In genomic region chr14:70713096-70713875, GRCh38 we compare ENCODE assay signal across 12 cellular contexts.
DNase-seq lines count a peak whose midpoint lies in the region; ATAC-seq and TF ChIP-seq lines count a peak whose summit lies in the region.
"Had no signal": no experiment of that assay in that cellular context is flagged by ENCODE, and none has a peak within 500 bp of the region (broad histone marks: within the 10 kb centered on the region; RNA-seq: fewer than 3 reads in every experiment).

No MANE protein-coding gene starts in this region.

- peaks cover 7% of the 10 kb centered on the region for H3K4me1 Mint-ChIP-seq in activated CD4-positive, alpha-beta T cell treated with anti-CD3 and anti-CD28 coated beads, Interleukin-2, amount 10 ng/mL, durations not matched to agents 7 days and 5 days
- H3K4me1 Mint-ChIP-seq in natural killer cell: peaks cover 0 to 5% of the 10 kb centered on the region in 2 donors
- H3K4me1 Mint-ChIP-seq: central memory CD8-positive, alpha-beta T cell had no signal

- no peak overlapping the region for H3K4me3 Mint-ChIP-seq in activated CD4-positive, alpha-beta T cell treated with anti-CD3 and anti-CD28 coated beads, Interleukin-2, amount 10 ng/mL, durations not matched to agents 7 days and 5 days
- H3K4me3 Mint-ChIP-seq in natural killer cell: no peak overlapping the region
- H3K4me3 Mint-ChIP-seq: activated naive CD8-positive, alpha-beta T cell treated with anti-CD3 and anti-CD28 coated beads, Interleukin-2, amount 50 U/mL, for 24 hours; central memory CD8-positive, alpha-beta T cell had no signal

- ATAC-seq in thoracic aorta (ENCODE audit: insufficient number of reproducible peaks, low FRiP score, low read depth) (peak; percentile 42), natural killer cell (no peak)
- ATAC-seq: Panc1 had no signal

- H3K9ac ChIP-seq in HUES64 (ENCODE audit: low read depth, low read length): no peak overlapping the region
- peak overlapping the region; percentile 2; the same call in 1 of the 2 replicates for H3K9ac ChIP-seq in iPS-20b (ENCODE audit: low read depth, low read length)
- H3K9ac ChIP-seq: BLaER1 treated with 17β-estradiol and CSF1 and Interleukin-3, amounts not matched to agents 10 nM and 100 nM had no signal

- H3K9me3 ChIP-seq in HUES64 (ENCODE audit: insufficient read depth, low read depth, low read length) (no peaks in the 10 kb centered on the region), iPS-20b (ENCODE audit: insufficient read depth, low read depth, low read length) (no peaks in the 10 kb centered on the region), thoracic aorta (no peaks in the 10 kb centered on the region)
- H3K9me3 ChIP-seq: BLaER1 treated with 17β-estradiol and CSF1 and Interleukin-3, amounts not matched to agents 10 nM and 100 nM; right lobe of liver had no signal

- H3K27ac Mint-ChIP-seq in activated CD4-positive, alpha-beta T cell treated with anti-CD3 and anti-CD28 coated beads, Interleukin-2, amount 10 ng/mL, durations not matched to agents 7 days and 5 days: no peak overlapping the region
- no peak overlapping the region for H3K27ac Mint-ChIP-seq in natural killer cell
- H3K27ac Mint-ChIP-seq: activated naive CD8-positive, alpha-beta T cell treated with anti-CD3 and anti-CD28 coated beads, Interleukin-2, amount 50 U/mL, for 24 hours had no signal

- H3K36me3 Mint-ChIP-seq in activated CD4-positive, alpha-beta T cell treated with anti-CD3 and anti-CD28 coated beads, Interleukin-2, amount 10 ng/mL, durations not matched to agents 7 days and 5 days (ENCODE audit: low read depth): no peaks in the 10 kb centered on the region
- no peaks in the 10 kb centered on the region for H3K36me3 Mint-ChIP-seq in natural killer cell

- peaks cover 35% of the 10 kb centered on the region for H3K4me1 ChIP-seq in HUES64 (ENCODE audit: insufficient read depth, low read length)
- H3K4me1 ChIP-seq in iPS-20b (ENCODE audit: insufficient read depth, low read length): peaks cover 26% of the 10 kb centered on the region; the same call in 1 of the 2 replicates
- H3K4me1 ChIP-seq in thoracic aorta (ENCODE audit: control insufficient read depth in 1 of 2, low read depth in 2 of 2): peaks cover 10 to 21% of the 10 kb centered on the region in 2 donors

- intact Hi-C loops in natural killer cell (cut with micrococcal nuclease): loop anchor here (1.0 kb wide), 1 partner anchor 91 kb away; no protein-coding TSS in a partner anchor

- H3K27ac ChIP-seq in HUES64 (ENCODE audit: low read depth, low read length) (peak overlapping the region; percentile 27; the same call in 1 of the 2 replicates), iPS-20b (ENCODE audit: low read length) (peak overlapping the region; percentile 1), thoracic aorta (peak overlapping the region; percentile 68 to 72), RWPE1 (no peak overlapping the region)
- H3K27ac ChIP-seq: BLaER1 treated with 17β-estradiol and CSF1 and Interleukin-3, amounts not matched to agents 10 nM and 100 nM; right lobe of liver had no signal

- CTCF ChIA-PET in activated CD4-positive, alpha-beta T cell treated with anti-CD3 and anti-CD28 coated beads, Interleukin-2, amount 10 ng/mL, durations not matched to agents 7 days and 5 days (lab: Charles Lee): interaction anchor here (0.8 to 1.0 kb wide), 3 partner anchors 11 to 405 kb away, joined by 3 read pairs; no protein-coding TSS in a partner anchor
- CTCF ChIA-PET in RWPE1 (lab: Yijun Ruan, JAX): interaction anchor here (0.5 to 0.6 kb wide), 3 partner anchors 13 to 122 kb away, joined by 3 to 4 read pairs (median 3); no protein-coding TSS in a partner anchor

- H3K4me3 ChIP-seq in HUES64 (ENCODE audit: low read length) (no peak overlapping the region), iPS-20b (ENCODE audit: low read length) (no peak overlapping the region), thoracic aorta (peak overlapping the region; percentile 48)
- H3K4me3 ChIP-seq: BLaER1 treated with 17β-estradiol and CSF1 and Interleukin-3, amounts not matched to agents 10 nM and 100 nM; right lobe of liver had no signal

- DNase-seq in astrocyte of the hippocampus (ENCODE audit: low read depth, low spot score): peak; percentile 52
- DNase-seq in thoracic aorta (ENCODE audit: low spot score): no peak
- no peak for DNase-seq in activated CD4-positive, alpha-beta T cell treated with anti-CD3 and anti-CD28 coated beads, Interleukin-2, amount 10 ng/mL, durations not matched to agents 7 days and 5 days
- no peak for DNase-seq in natural killer cell
- DNase-seq in RWPE1 (ENCODE audit: low spot score): no peak
- DNase-seq: right lobe of liver had no signal

- no peaks in the 10 kb centered on the region for H3K9me3 Mint-ChIP-seq in activated CD4-positive, alpha-beta T cell treated with anti-CD3 and anti-CD28 coated beads, Interleukin-2, amount 10 ng/mL, durations not matched to agents 7 days and 5 days
- no peaks in the 10 kb centered on the region for H3K9me3 Mint-ChIP-seq in natural killer cell
- H3K9me3 Mint-ChIP-seq: activated naive CD8-positive, alpha-beta T cell treated with anti-CD3 and anti-CD28 coated beads, Interleukin-2, amount 50 U/mL, for 24 hours; central memory CD8-positive, alpha-beta T cell had no signal

- no peak for TF ChIP-seq CTCF in thoracic aorta (IDR thresholded peaks at IDR 0.05)
- no peak for TF ChIP-seq CTCF in natural killer cell (IDR thresholded peaks at IDR 0.05)
- TF ChIP-seq CTCF in RWPE1 (conservative IDR thresholded peaks at IDR 0.05; ENCODE audit: low read depth): no peak

- H3K27me3 Mint-ChIP-seq in activated CD4-positive, alpha-beta T cell treated with anti-CD3 and anti-CD28 coated beads, Interleukin-2, amount 10 ng/mL, durations not matched to agents 7 days and 5 days: peaks cover 14% of the 10 kb centered on the region
- peaks cover 6 to 17% of the 10 kb centered on the region in 2 donors for H3K27me3 Mint-ChIP-seq in natural killer cell (ENCODE audit: low read depth in 2 of 2)
- H3K27me3 Mint-ChIP-seq: activated naive CD8-positive, alpha-beta T cell treated with anti-CD3 and anti-CD28 coated beads, Interleukin-2, amount 50 U/mL, for 24 hours had no signal

- H3K27me3 ChIP-seq in HUES64 (ENCODE audit: insufficient read depth, low read length): no peaks in the 10 kb centered on the region
- no peaks in the 10 kb centered on the region for H3K27me3 ChIP-seq in iPS-20b (ENCODE audit: insufficient read depth, low read length)
- no peaks in the 10 kb centered on the region for H3K27me3 ChIP-seq in thoracic aorta (replicated peaks; ENCODE audit: insufficient read depth)
- H3K27me3 ChIP-seq: BLaER1 treated with 17β-estradiol and CSF1 and Interleukin-3, amounts not matched to agents 10 nM and 100 nM; right lobe of liver had no signal

- POLR2A ChIA-PET in activated CD4-positive, alpha-beta T cell treated with anti-CD3 and anti-CD28 coated beads, Interleukin-2, amount 10 ng/mL, durations not matched to agents 7 days and 5 days (lab: Charles Lee): interaction anchor here (0.7 kb wide), 1 partner anchor 239 kb away, joined by 3 read pairs; no protein-coding TSS in a partner anchor
- POLR2A ChIA-PET in RWPE1 (lab: Yijun Ruan, JAX; ENCODE audit: low non-redundant PET): no interaction called here

- H3K36me3 ChIP-seq in HUES64 (ENCODE audit: insufficient read depth, low read length) (no peaks in the 10 kb centered on the region), iPS-20b (ENCODE audit: insufficient read depth, low read depth, low read length) (no peaks in the 10 kb centered on the region), thoracic aorta (no peaks in the 10 kb centered on the region)
- H3K36me3 ChIP-seq: BLaER1 treated with 17β-estradiol and CSF1 and Interleukin-3, amounts not matched to agents 10 nM and 100 nM; right lobe of liver had no signal

- WGBS in HUES64: 76% methylated on average over 7 of the region's 7 CpGs
